ENCODE assay signal across 1 cellular context in genomic region chr11:110786226-110786902, GRCh38.
TF ChIP-seq lines count a peak whose summit lies in the region.

No MANE protein-coding gene starts in this region.

TF ChIP-seq in HepG2, 621 proteins besides CTCF, POLR2A, EP300 and RAD21 (continued from another document):
- no peak for TF ChIP-seq USF2 (IDR thresholded peaks at IDR 0.05; ENCODE audit: low read depth, low read length)
- no peak for TF ChIP-seq USF2 (CRISPR knock-in tag; IDR thresholded peaks at IDR 0.05; ENCODE audit: borderline replicate concordance)
TF ChIP-seq in HepG2: peak in this region for 0.
